ENCODE assay signal across 17 cellular contexts in genomic region chr2:67065046-67065445, GRCh38.
A peak's percentile ranks its signal among the peaks of the same experiment; 100 is the strongest.
DNase-seq lines count a peak whose midpoint lies in the region; ATAC-seq, FAIRE-seq and TF ChIP-seq lines count a peak whose summit lies in the region.
"Had no signal": no experiment of that assay in that cellular context is flagged by ENCODE, and none has a peak within 500 bp of the region (broad histone marks: within the 10 kb centered on the region; RNA-seq: fewer than 3 reads in every experiment).

No MANE protein-coding gene starts in this region.

- no peak overlapping the region for H4K5ac ChIP-seq in IMR-90 (ENCODE audit: low read depth, low read length)
- no peak overlapping the region for H4K5ac ChIP-seq in H1 (ENCODE audit: insufficient read length, low read depth, low read length)

- H3K4me2 ChIP-seq in IMR-90 (ENCODE audit: low read depth, low read length) (no peak overlapping the region), H1 (ENCODE audit: insufficient read depth in 1 of 2, low read depth in 2 of 2, low read length in 2 of 2) (no peak overlapping the region)

- H4K20me1 ChIP-seq in IMR-90 (ENCODE audit: insufficient read depth, low read length): no peaks in the 10 kb centered on the region
- H4K20me1 ChIP-seq in H1 (replicated peaks in 1 of 2; ENCODE audit: control insufficient read depth in 1 of 2, insufficient read depth in 2 of 2, low read length in 2 of 2): no peaks in the 10 kb centered on the region

- no peak overlapping the region for H3K14ac ChIP-seq in IMR-90 (replicated peaks; ENCODE audit: low read depth, low read length)
- no peak overlapping the region for H3K14ac ChIP-seq in H1 (ENCODE audit: insufficient read length)

- H3K4me1 Mint-ChIP-seq in activated CD4-positive, alpha-beta T cell treated with anti-CD3 and anti-CD28 coated beads, Interleukin-2, amount 10 ng/mL, durations not matched to agents 24 days and 14 days: no peaks in the 10 kb centered on the region
- H3K4me1 Mint-ChIP-seq in activated T-cell treated with anti-CD3 and anti-CD28 coated beads, Interleukin-2, amount 50 U/mL, for 24 hours (ENCODE audit: low read depth): no peaks in the 10 kb centered on the region

- H3K18ac ChIP-seq in IMR-90 (ENCODE audit: low read depth, low read length) (no peak overlapping the region), H1 (ENCODE audit: extremely low read depth, low read length) (no peak overlapping the region)

- H3K9me3 ChIP-seq in IMR-90 (ENCODE audit: control insufficient read depth, insufficient read depth, low read length) (peaks cover under 1% of the 10 kb centered on the region; the same call in 1 of the 2 replicates), H1 (ENCODE audit: insufficient read depth in 2 of 2, low read depth in 1 of 2, low read length in 1 of 2) (no peaks in the 10 kb centered on the region), sigmoid colon (no peaks in the 10 kb centered on the region)

- no peak overlapping the region for H2AK9ac ChIP-seq in IMR-90 (replicated peaks; ENCODE audit: low read depth, low read length, poor library complexity)

- H2BK20ac ChIP-seq in IMR-90 (ENCODE audit: low read depth, low read length) (no peak overlapping the region), H1 (ENCODE audit: low read length) (no peak overlapping the region)

- dilution Hi-C loops in IMR-90 (cut with HindIII; ENCODE audit: low sequenced_read_pairs, unreplicated experiment): no loop called here

- no peak for ATAC-seq in IMR-90 (ENCODE audit: low read depth)
- ATAC-seq in left lobe of liver: peak; percentile 34
- ATAC-seq: PC-3 had no signal

- H3K23me2 ChIP-seq in H1 (ENCODE audit: low read depth, low read length): no peaks in the 10 kb centered on the region

- H3K23ac ChIP-seq in IMR-90 (ENCODE audit: low read depth, low read length) (no peak overlapping the region), H1 (ENCODE audit: insufficient read length) (no peak overlapping the region)

- H3K56ac ChIP-seq in IMR-90 (ENCODE audit: extremely low read depth, insufficient read depth, low read length) (no peak overlapping the region), H1 (replicated peaks; ENCODE audit: insufficient read length, low read depth, low read length) (no peak overlapping the region)

- H2BK15ac ChIP-seq in IMR-90 (ENCODE audit: low read depth, low read length) (no peak overlapping the region), H1 (ENCODE audit: low read length) (no peak overlapping the region)

- TF ChIP-seq CTCF in IMR-90 (conservative IDR thresholded peaks at IDR 0.05; ENCODE audit: low read depth, low read length) (no peak), H1 (IDR thresholded peaks at IDR 0.05; ENCODE audit: control extremely low read depth in 1 of 3, insufficient read depth in 1 of 3, low read depth in 1 of 3, low read length in 3 of 3) (no peak), sigmoid colon (IDR thresholded peaks at IDR 0.05) (no peak)

- in situ Hi-C loops in IMR-90 (cut with MboI; ENCODE audit: low sequenced_read_pairs): no loop called here

- H3K4ac ChIP-seq in IMR-90 (ENCODE audit: low read depth, low read length): no peak overlapping the region
- no peak overlapping the region for H3K4ac ChIP-seq in H1 (replicated peaks; ENCODE audit: insufficient read length, low read depth, low read length)

- no peaks in the 10 kb centered on the region for H3K27me3 Mint-ChIP-seq in activated CD4-positive, alpha-beta T cell treated with anti-CD3 and anti-CD28 coated beads, Interleukin-2, amount 10 ng/mL, durations not matched to agents 24 days and 14 days
- no peaks in the 10 kb centered on the region for H3K27me3 Mint-ChIP-seq in activated T-cell treated with anti-CD3 and anti-CD28 coated beads, Interleukin-2, amount 50 U/mL, for 24 hours

- H3K9me1 ChIP-seq in IMR-90 (ENCODE audit: insufficient read depth, low read length): no peaks in the 10 kb centered on the region

- H4K91ac ChIP-seq in IMR-90 (ENCODE audit: insufficient read depth, low read depth, low read length) (no peak overlapping the region), H1 (replicated peaks; ENCODE audit: insufficient read length, low read length) (no peak overlapping the region)

- H2AFZ ChIP-seq in IMR-90 (replicated peaks; ENCODE audit: low read length, poor library complexity) (no peak overlapping the region), H1 (ENCODE audit: low read length) (no peak overlapping the region)

- H3K27ac Mint-ChIP-seq in activated CD4-positive, alpha-beta T cell treated with anti-CD3 and anti-CD28 coated beads, Interleukin-2, amount 10 ng/mL, durations not matched to agents 24 days and 14 days: no peak overlapping the region
- no peak overlapping the region for H3K27ac Mint-ChIP-seq in activated T-cell treated with anti-CD3 and anti-CD28 coated beads, Interleukin-2, amount 50 U/mL, for 24 hours
- H3K27ac Mint-ChIP-seq: H9 had no signal

- no peak for TF ChIP-seq EP300 in H1 (IDR thresholded peaks at IDR 0.05; ENCODE audit: borderline replicate concordance in 1 of 2, low read depth in 2 of 2, low read length in 2 of 2)
- peak in 3 of 4 donors; percentile 22 to 37 (median 29) for TF ChIP-seq EP300 in sigmoid colon (IDR thresholded peaks at IDR 0.05)

- H2BK120ac ChIP-seq in IMR-90 (ENCODE audit: low read depth, low read length) (no peak overlapping the region), H1 (replicated peaks; ENCODE audit: low read depth, low read length) (no peak overlapping the region)

- no peaks in the 10 kb centered on the region for H3K4me1 ChIP-seq in IMR-90 (ENCODE audit: control insufficient read depth, insufficient read depth, low read length)
- H3K4me1 ChIP-seq in H1 (replicated peaks in 1 of 4; ENCODE audit: control insufficient read depth in 3 of 4, insufficient read depth in 4 of 4, low read length in 3 of 4): no peaks in the 10 kb centered on the region
- peaks cover 0 to 16% (median 14%) of the 10 kb centered on the region in 4 donors for H3K4me1 ChIP-seq in sigmoid colon
- H3K4me1 ChIP-seq: SJSA1 had no signal

- peaks cover 4% of the 10 kb centered on the region for H3K9me3 Mint-ChIP-seq in activated CD4-positive, alpha-beta T cell treated with anti-CD3 and anti-CD28 coated beads, Interleukin-2, amount 10 ng/mL, durations not matched to agents 24 days and 14 days
- no peaks in the 10 kb centered on the region for H3K9me3 Mint-ChIP-seq in activated T-cell treated with anti-CD3 and anti-CD28 coated beads, Interleukin-2, amount 50 U/mL, for 24 hours

- TF ChIP-seq RAD21 in IMR-90 (IDR thresholded peaks at IDR 0.05; ENCODE audit: low read length) (no peak), H1 (IDR thresholded peaks at IDR 0.05 in 1 of 2, conservative IDR thresholded peaks at IDR 0.05 in 1 of 2; ENCODE audit: low read depth in 2 of 2, low read length in 2 of 2) (no peak)

- no TSS peak for BruUV-seq in IMR-90 (replicated peaks; lab: Mats Ljungman, UMichigan)

- H2BK5ac ChIP-seq in IMR-90 (ENCODE audit: low read depth, low read length, poor library complexity, severe bottlenecking): no peak overlapping the region
- H2BK5ac ChIP-seq in H1 (ENCODE audit: low read depth, low read length): no peak overlapping the region

- H4K8ac ChIP-seq in IMR-90 (ENCODE audit: low read depth in 2 of 2, low read length in 2 of 2) (no peak overlapping the region), H1 (ENCODE audit: extremely low read depth, insufficient read depth, low read length) (no peak overlapping the region)

- no peak for FAIRE-seq in H1 (lab: Jason Lieb, UNC)

- POLR2A ChIA-PET in IMR-90 (lab: Charles Lee; ENCODE audit: unreplicated experiment) (no interaction called here), H1 (lab: Charles Lee; ENCODE audit: partially characterized antibody) (no interaction called here)

- H3K79me1 ChIP-seq in IMR-90 (ENCODE audit: low read depth in 1 of 2, low read length in 2 of 2) (no peaks in the 10 kb centered on the region), H1 (ENCODE audit: low read depth, low read length) (no peaks in the 10 kb centered on the region)

- H3K27me3 ChIP-seq in IMR-90 (ENCODE audit: control insufficient read depth, insufficient read depth, low read length) (no peaks in the 10 kb centered on the region), H1 (replicated peaks in 1 of 4; ENCODE audit: control insufficient read depth in 3 of 4, extremely low read depth in 1 of 4, insufficient read depth in 3 of 4, low read length in 3 of 4) (no peaks in the 10 kb centered on the region), sigmoid colon (no peaks in the 10 kb centered on the region)
- H3K27me3 ChIP-seq: SJSA1 had no signal

- H3K36me3 ChIP-seq in IMR-90 (ENCODE audit: control insufficient read depth, insufficient read depth, low read length) (no peaks in the 10 kb centered on the region), H1 (ENCODE audit: control insufficient read depth in 2 of 4, insufficient read depth in 4 of 4, low read length in 3 of 4) (no peaks in the 10 kb centered on the region), sigmoid colon (no peaks in the 10 kb centered on the region)
- H3K36me3 ChIP-seq: SJSA1 had no signal

- H3K9ac ChIP-seq in IMR-90 (ENCODE audit: low read depth, low read length): no peak overlapping the region
- no peak overlapping the region for H3K9ac ChIP-seq in H1 (replicated peaks in 1 of 4; ENCODE audit: extremely low read depth in 1 of 4, low read depth in 3 of 4, low read length in 3 of 4)

- TF ChIP-seq POLR2A in IMR-90 (IDR thresholded peaks at IDR 0.05; ENCODE audit: low read depth, low read length) (no peak), H1 (IDR thresholded peaks at IDR 0.05; ENCODE audit: control extremely low read depth in 1 of 2, low read depth in 2 of 2, low read length in 2 of 2) (no peak), sigmoid colon (IDR thresholded peaks at IDR 0.05) (no peak)

- WGBS in IMR-90 (ENCODE audit: extremely low coverage in 2 of 2, insufficient read length in 1 of 2), 2 experiments: no CpG with 5 or more reads among the region's 4 CpGs
- WGBS in H1 (ENCODE audit: extremely low coverage in 1 of 2, insufficient coverage in 1 of 2, insufficient read length in 1 of 2, insufficient replicate concordance in 2 of 2, low coverage in 1 of 2, low lambda C conversion rate in 2 of 2, missing lambda C conversion rate in 1 of 2), 2 experiments: 79% methylated on average over 4 of the region's 4 CpGs; no CpG with 5 or more reads in 1 of the 2 experiments
- 65 to 84% methylated on average over 4 of the region's 4 CpGs for WGBS in sigmoid colon, 2 donors

- H2AK5ac ChIP-seq in IMR-90 (ENCODE audit: low read depth, low read length) (no peak overlapping the region), H1 (ENCODE audit: low read depth, low read length) (no peak overlapping the region)

- DNase-seq in IMR-90 (no peak), H1 (ENCODE audit: low read depth in 1 of 2, low spot score in 2 of 2) (no peak), left lobe of liver (ENCODE audit: low spot score) (no peak), sigmoid colon (peak; percentile 84), anterior cingulate cortex (lab: John Stamatoyannopoulos, UW) (no peak), NCI-H226 (no peak)
- no peak for DNase-seq in activated CD4-positive, alpha-beta T cell treated with anti-CD3 and anti-CD28 coated beads, Interleukin-2, amount 10 ng/mL, durations not matched to agents 24 days and 14 days
- DNase-seq in activated T-cell treated with anti-CD3 and anti-CD28 coated beads, Interleukin-2, amount 50 U/mL, for 24 hours: no peak
- DNase-seq: DMS 273 treated with DMSO at 0.1 percent for 48 hours, H9, NCI-H1092, NCI-H1694, NCI-H2107, NCI-H345, NCI-H69, PC-3 had no signal

- H2BK12ac ChIP-seq in H1 (ENCODE audit: low read depth, low read length): no peak overlapping the region

- H3K27ac ChIP-seq in IMR-90 (ENCODE audit: insufficient read depth, low read length) (no peak overlapping the region), H1 (ENCODE audit: low read depth, low read length) (no peak overlapping the region), sigmoid colon (peak overlapping the region; percentile 5 to 72 (median 65))
- H3K27ac ChIP-seq: SJSA1 had no signal

- no peaks in the 10 kb centered on the region for H3K36me3 Mint-ChIP-seq in activated CD4-positive, alpha-beta T cell treated with anti-CD3 and anti-CD28 coated beads, Interleukin-2, amount 10 ng/mL, durations not matched to agents 24 days and 14 days (ENCODE audit: low read depth)
- no peaks in the 10 kb centered on the region for H3K36me3 Mint-ChIP-seq in activated T-cell treated with anti-CD3 and anti-CD28 coated beads, Interleukin-2, amount 50 U/mL, for 24 hours (ENCODE audit: low read depth)

- CTCF ChIA-PET in IMR-90 (lab: Yijun Ruan, JAX) (interaction anchor here (0.6 kb wide), 1 partner anchor 195 kb away, joined by 5 read pairs; no protein-coding TSS in a partner anchor), H1 (lab: Charles Lee; ENCODE audit: partially characterized antibody) (interaction anchor here (0.6 kb wide), 1 partner anchor 28 kb away, joined by 3 read pairs; no protein-coding TSS in a partner anchor)

- intact Hi-C loops in IMR-90 (cut with micrococcal nuclease): no loop called here
- intact Hi-C loops in sigmoid colon (cut with DNase I): loop anchor here (10.0 kb wide), 1 partner anchor 630 kb away; the partner anchor contains the start of gene MEIS1
- intact Hi-C loops in activated CD4-positive, alpha-beta T cell treated with anti-CD3 and anti-CD28 coated beads, Interleukin-2, amount 10 ng/mL, durations not matched to agents 24 days and 14 days (cut with micrococcal nuclease): no loop called here

- H3K4me3 ChIP-seq in IMR-90 (ENCODE audit: insufficient read depth, low read depth, low read length): no peak overlapping the region
- H3K4me3 ChIP-seq in H1 (ENCODE audit: extremely low read depth in 1 of 4, insufficient read depth in 2 of 4, low read depth in 3 of 4, low read length in 4 of 4): no peak overlapping the region
- H3K4me3 ChIP-seq in sigmoid colon: no peak overlapping the region
- H3K4me3 ChIP-seq: SJSA1 had no signal

- no peak overlapping the region for H3K4me3 Mint-ChIP-seq in activated CD4-positive, alpha-beta T cell treated with anti-CD3 and anti-CD28 coated beads, Interleukin-2, amount 10 ng/mL, durations not matched to agents 24 days and 14 days
- H3K4me3 Mint-ChIP-seq in activated T-cell treated with anti-CD3 and anti-CD28 coated beads, Interleukin-2, amount 50 U/mL, for 24 hours: no peak overlapping the region
- H3K4me3 Mint-ChIP-seq: H9 had no signal

- H3K79me2 ChIP-seq in H1 (ENCODE audit: control insufficient read depth in 1 of 2, insufficient read depth in 2 of 2, low read length in 2 of 2): no peaks in the 10 kb centered on the region

Comparison
In these comparisons a context has a peak if more than half of its experiments do, and no peak if none do; other contexts are left out.
1. H3K27ac ChIP-seq: peak in sigmoid colon (4 of 4); none in IMR-90 (single experiment) and H1 (single experiment).